29 cellular contexts compared by ENCODE assay signal in the genomic region with DNA sequence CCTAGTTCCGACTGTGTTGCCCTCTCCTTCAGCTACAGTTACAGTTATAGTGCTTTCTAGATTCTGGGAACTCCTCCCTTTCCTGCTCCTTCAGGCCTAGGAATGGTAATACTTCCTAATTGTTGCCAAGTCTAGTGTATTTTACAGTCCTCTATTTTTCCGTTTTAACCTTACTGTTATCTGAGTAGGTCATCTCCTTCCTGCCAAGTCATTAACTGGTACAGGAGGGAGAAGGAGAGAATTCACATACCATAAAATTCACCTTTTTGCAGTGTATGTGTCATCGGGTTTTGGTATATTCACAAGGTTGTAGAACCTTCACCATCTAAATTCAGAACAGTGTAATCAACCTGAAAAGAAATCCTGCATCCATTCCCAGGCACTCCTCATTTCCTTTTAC.
"Had no signal": no experiment of that assay in that cellular context is flagged by ENCODE, and none has a peak within 500 bp of the region (broad histone marks: within the 10 kb centered on the region; RNA-seq: fewer than 3 reads in every experiment).

No MANE protein-coding gene starts in this region.

- ATAC-seq: effector memory CD8-positive, alpha-beta T cell; esophagus mucosa; foreskin keratinocyte; gastrocnemius medialis; gastroesophageal sphincter; heart left ventricle; heart right ventricle had no signal

- H3K27me3 Mint-ChIP-seq: dendritic cell treated with granulocyte-macrophage colony-stimulating factor and Interleukin-4, amounts not matched to agents 40 ng/mL and 50 ng/mL, for 4 days; effector memory CD8-positive, alpha-beta T cell had no signal

- H3K79me2 ChIP-seq: hepatocyte had no signal

- H2AFZ ChIP-seq: hepatocyte had no signal

- H3K4me1 ChIP-seq: esophagus squamous epithelium, foreskin keratinocyte, gastroesophageal sphincter, heart left ventricle had no signal

- H3K27ac Mint-ChIP-seq: dendritic cell treated with granulocyte-macrophage colony-stimulating factor and Interleukin-4, amounts not matched to agents 40 ng/mL and 50 ng/mL, for 4 days; effector memory CD8-positive, alpha-beta T cell; endodermal cell had no signal

- H3K9me3 ChIP-seq: esophagus muscularis mucosa, esophagus squamous epithelium, gastrocnemius medialis, gastroesophageal sphincter, heart left ventricle, heart right ventricle had no signal

- H3K4me3 Mint-ChIP-seq: dendritic cell treated with granulocyte-macrophage colony-stimulating factor and Interleukin-4, amounts not matched to agents 40 ng/mL and 50 ng/mL, for 4 days; effector memory CD8-positive, alpha-beta T cell; endodermal cell had no signal

- DNase-seq: cortex of kidney; dermis blood vessel endothelial cell; dorsolateral prefrontal cortex; effector CD4-positive, alpha-beta T cell; effector CD8-positive, alpha-beta T cell; effector memory CD4-positive, alpha-beta T cell; effector memory CD8-positive, alpha-beta T cell; endodermal cell; erythroblast; esophagus squamous epithelium; foreskin fibroblast; foreskin keratinocyte; foreskin melanocyte; gastrocnemius medialis; glutamatergic neuron; head of caudate nucleus; heart left ventricle; heart right ventricle; hippocampal formation had no signal

- H3K4me3 ChIP-seq: coronary artery, dorsolateral prefrontal cortex, esophagus muscularis mucosa, esophagus squamous epithelium, gastrocnemius medialis, gastroesophageal sphincter, heart left ventricle, heart right ventricle, hepatocyte had no signal

- H3K36me3 ChIP-seq: esophagus muscularis mucosa, esophagus squamous epithelium, gastrocnemius medialis, gastroesophageal sphincter, heart left ventricle, heart right ventricle had no signal

- H3K9me3 Mint-ChIP-seq: endodermal cell had no signal

- FAIRE-seq: endometrium, endothelial cell of umbilical vein, frontal cortex had no signal

- H3K27ac ChIP-seq: coronary artery, dorsolateral prefrontal cortex, epithelial cell of prostate, esophagus muscularis mucosa, esophagus squamous epithelium, foreskin keratinocyte, gastrocnemius medialis, gastroesophageal sphincter, heart left ventricle, heart right ventricle, hepatocyte had no signal

- H3K4me2 ChIP-seq: hepatocyte had no signal

- H3K27me3 ChIP-seq: dorsolateral prefrontal cortex, esophagus muscularis mucosa, esophagus squamous epithelium, foreskin keratinocyte, gastrocnemius medialis, gastroesophageal sphincter, heart left ventricle, heart right ventricle, hepatocyte had no signal

- H3K4me1 Mint-ChIP-seq: endodermal cell had no signal
